8 cellular contexts compared by ENCODE assay signal in the genomic region with DNA sequence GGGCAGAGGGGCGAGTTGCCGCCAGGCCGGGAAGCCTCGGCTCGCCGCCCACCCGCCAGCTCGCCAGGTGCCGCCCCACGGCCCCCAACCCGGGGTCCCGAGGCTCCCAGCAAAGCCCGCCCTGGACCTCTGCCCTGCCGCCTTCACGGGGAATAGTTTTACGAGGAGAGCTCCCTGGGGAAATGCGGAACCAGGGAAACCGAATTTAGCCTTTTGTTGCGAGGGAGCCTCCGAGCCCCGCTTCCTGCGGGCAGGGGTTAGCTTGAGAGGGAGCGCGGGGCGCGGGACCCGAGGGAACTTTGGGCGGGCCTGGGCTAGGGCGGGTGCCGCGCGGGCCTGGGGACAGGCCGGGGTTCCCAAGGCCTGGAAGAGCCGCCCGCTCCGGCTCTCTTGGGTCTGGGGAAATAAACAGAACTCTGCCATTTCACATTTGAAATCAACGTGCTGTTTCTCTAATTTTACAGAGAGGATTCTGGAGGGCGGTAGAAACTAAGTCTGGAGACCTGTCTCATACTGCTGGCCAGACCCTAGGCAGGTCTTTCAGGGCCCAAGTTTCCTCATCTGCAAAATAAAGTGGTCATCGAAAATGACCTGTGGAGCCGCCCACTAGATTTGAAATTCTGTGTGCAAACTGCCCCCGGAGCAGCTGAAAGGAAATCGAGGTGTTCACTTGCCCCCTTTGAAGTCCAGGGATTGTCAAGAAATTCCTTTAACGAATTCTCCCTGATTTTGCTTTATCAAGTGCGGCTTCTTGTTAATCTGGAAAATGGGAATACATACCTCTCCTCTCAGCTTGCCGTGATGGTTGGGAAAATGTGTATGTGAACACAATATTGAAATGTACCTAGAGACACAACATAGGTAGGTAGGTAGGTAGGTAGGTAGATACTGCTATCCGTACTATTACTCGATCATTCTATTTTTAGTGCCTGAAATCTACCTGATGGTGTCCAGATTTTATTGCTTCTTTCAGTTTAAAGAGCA. TPM values are rescaled to one million over a fixed set of nuclear protein-coding genes. Genes with fewer than 3 reads are reported as not detected.
DNase-seq lines count a peak whose midpoint lies in the region; ATAC-seq and TF ChIP-seq lines count a peak whose summit lies in the region.

No MANE protein-coding gene starts in this region.

- peak; percentile 8 for ATAC-seq in activated B cell treated with CpG ODN at 0.5 μM for 24 hours (ENCODE audit: low read depth)

- H3K27ac Mint-ChIP-seq in activated B cell treated with CpG ODN at 0.5 μM for 24 hours = no peak overlapping the region

- H3K27ac ChIP-seq in HEK293 (ENCODE audit: extremely low read depth, low read depth, low read length) (peak overlapping the region; percentile 85), epithelial cell of prostate (peak overlapping the region; percentile 75), muscle layer of colon (ENCODE audit: low read depth, low read length) (peak overlapping the region; percentile 99), tibial artery (peak overlapping the region; percentile 96 to 97)

- H3K4me1 ChIP-seq in HEK293 (ENCODE audit: control insufficient read depth, insufficient read depth, low read length) = peaks cover 4% of the 10 kb centered on the region; the same call in 1 of the 2 replicates
- peaks cover 31% of the 10 kb centered on the region for H3K4me1 ChIP-seq in muscle layer of colon (ENCODE audit: insufficient read depth, low read length)
- H3K4me1 ChIP-seq in tibial artery = peaks cover 0 to 40% (median 23%) of the 10 kb centered on the region in 4 donors

- H3K4me3 Mint-ChIP-seq in activated B cell treated with CpG ODN at 0.5 μM for 24 hours = peak overlapping the region; percentile 96

- H3K27me3 ChIP-seq in muscle layer of colon (ENCODE audit: control insufficient read depth in 1 of 2, insufficient read depth in 2 of 2, low read length in 2 of 2) (no peaks in the 10 kb centered on the region), tibial artery (no peaks in the 10 kb centered on the region)

- DNase-seq in EL (peak; percentile 49), NCI-H1417 (lab: John Stamatoyannopoulos, UW) (peak; percentile 87 to 95 (median 95)), activated B cell treated with CpG ODN at 0.5 μM for 24 hours (no peak), epithelial cell of prostate (ENCODE audit: low read depth, low spot score) (no peak), tibial artery (peak; percentile 68 to 85), SHP77 treated with DMSO at 0.1 percent for 48 hours (lab: John Stamatoyannopoulos, UW) (no peak)

- intact Hi-C loops in activated B cell treated with CpG ODN at 0.5 μM for 24 hours (cut with micrococcal nuclease) (loop anchor here (5.0 to 10.0 kb wide), 2 partner anchors 1760 to 1888 kb away; a partner anchor contains a TSS), tibial artery (cut with DNase I; ENCODE audit: low total_unique reads) (loop anchor here (2.0 to 10.0 kb wide), 3 partner anchors 210 to 368 kb away; a partner anchor contains a TSS)

- peaks cover 8% of the 10 kb centered on the region for H3K27me3 Mint-ChIP-seq in activated B cell treated with CpG ODN at 0.5 μM for 24 hours

- H3K9ac ChIP-seq in muscle layer of colon (ENCODE audit: low read length) = peak overlapping the region; percentile 71

- CTCF ChIA-PET in HEK293 (lab: Yijun Ruan, JAX) = interaction anchor here (0.6 to 1.5 kb wide), 9 partner anchors 11 to 909 kb away, joined by 3 to 10 read pairs (median 4); no protein-coding TSS in a partner anchor
- CTCF ChIA-PET in activated B cell treated with CpG ODN at 0.5 μM for 24 hours (lab: Charles Lee) = interaction anchor here (0.9 to 2.8 kb wide), 2 partner anchors 209 to 249 kb away, joined by 3 to 19 read pairs; no protein-coding TSS in a partner anchor

- H3K4me1 Mint-ChIP-seq in activated B cell treated with CpG ODN at 0.5 μM for 24 hours = peaks cover 36% of the 10 kb centered on the region

- H3K36me3 ChIP-seq in HEK293 (ENCODE audit: control insufficient read depth in 2 of 2, insufficient read depth in 1 of 2, low read length in 2 of 2) (peaks cover 10 to 32% of the 10 kb centered on the region in 2 experiments), muscle layer of colon (ENCODE audit: insufficient read depth, low read length) (peaks cover 17% of the 10 kb centered on the region), tibial artery (peaks cover 13 to 36% (median 35%) of the 10 kb centered on the region in 3 donors)

- H3K9me3 ChIP-seq in HEK293 (ENCODE audit: control insufficient read depth, insufficient read depth, low read depth, low read length) (no peaks in the 10 kb centered on the region), muscle layer of colon (ENCODE audit: low read length) (no peaks in the 10 kb centered on the region), tibial artery (no peaks in the 10 kb centered on the region)

- H3K9me3 Mint-ChIP-seq in activated B cell treated with CpG ODN at 0.5 μM for 24 hours = no peaks in the 10 kb centered on the region

- H3K36me3 Mint-ChIP-seq in activated B cell treated with CpG ODN at 0.5 μM for 24 hours (ENCODE audit: low read depth) = peaks cover 14% of the 10 kb centered on the region

- TF ChIP-seq CTCF in HEK293 (tag by site-specific recombination; IDR thresholded peaks at IDR 0.05) (no peak; the same call in 1 of the 2 replicates), activated B cell treated with CpG ODN at 0.5 μM for 24 hours (IDR thresholded peaks at IDR 0.05) (no peak), tibial artery (IDR thresholded peaks at IDR 0.05) (no peak)

- POLR2A ChIA-PET in HEK293 (lab: Yijun Ruan, JAX) (interaction anchor here (0.5 to 1.9 kb wide), 38 partner anchors 12 to 398 kb away, joined by 3 to 28 read pairs (median 4); no protein-coding TSS in a partner anchor), activated B cell treated with CpG ODN at 0.5 μM for 24 hours (lab: Charles Lee) (interaction anchor here (1.1 to 1.4 kb wide), 2 partner anchors 157 to 250 kb away, joined by 4 to 6 read pairs; no protein-coding TSS in a partner anchor)

- peak overlapping the region; percentile 50 for H3K4me3 ChIP-seq in HEK293 (ENCODE audit: low read depth, low read length)
- peak overlapping the region; percentile 86 to 94 for H3K4me3 ChIP-seq in muscle layer of colon (ENCODE audit: low read depth in 1 of 2, low read length in 2 of 2)
- H3K4me3 ChIP-seq in tibial artery = peak overlapping the region; percentile 80 to 85

TF ChIP-seq in HEK293, 187 proteins besides CTCF, POLR2A, EP300 and RAD21 (continues in another document):
- TF ChIP-seq ZNF302 (tag by site-specific recombination; IDR thresholded peaks at IDR 0.05; ENCODE audit: low read depth) = no peak
- no peak for TF ChIP-seq REPIN1 (tag by site-specific recombination; IDR thresholded peaks at IDR 0.05; ENCODE audit: low read depth)
- TF ChIP-seq ZNF677 (tag by site-specific recombination; IDR thresholded peaks at IDR 0.05) = no peak
- no peak for TF ChIP-seq ZNF214 (tag by site-specific recombination; IDR thresholded peaks at IDR 0.05; ENCODE audit: borderline replicate concordance)
- no peak for TF ChIP-seq ZNF112 (tag by site-specific recombination; IDR thresholded peaks at IDR 0.05)
- TF ChIP-seq, protein P1, sequence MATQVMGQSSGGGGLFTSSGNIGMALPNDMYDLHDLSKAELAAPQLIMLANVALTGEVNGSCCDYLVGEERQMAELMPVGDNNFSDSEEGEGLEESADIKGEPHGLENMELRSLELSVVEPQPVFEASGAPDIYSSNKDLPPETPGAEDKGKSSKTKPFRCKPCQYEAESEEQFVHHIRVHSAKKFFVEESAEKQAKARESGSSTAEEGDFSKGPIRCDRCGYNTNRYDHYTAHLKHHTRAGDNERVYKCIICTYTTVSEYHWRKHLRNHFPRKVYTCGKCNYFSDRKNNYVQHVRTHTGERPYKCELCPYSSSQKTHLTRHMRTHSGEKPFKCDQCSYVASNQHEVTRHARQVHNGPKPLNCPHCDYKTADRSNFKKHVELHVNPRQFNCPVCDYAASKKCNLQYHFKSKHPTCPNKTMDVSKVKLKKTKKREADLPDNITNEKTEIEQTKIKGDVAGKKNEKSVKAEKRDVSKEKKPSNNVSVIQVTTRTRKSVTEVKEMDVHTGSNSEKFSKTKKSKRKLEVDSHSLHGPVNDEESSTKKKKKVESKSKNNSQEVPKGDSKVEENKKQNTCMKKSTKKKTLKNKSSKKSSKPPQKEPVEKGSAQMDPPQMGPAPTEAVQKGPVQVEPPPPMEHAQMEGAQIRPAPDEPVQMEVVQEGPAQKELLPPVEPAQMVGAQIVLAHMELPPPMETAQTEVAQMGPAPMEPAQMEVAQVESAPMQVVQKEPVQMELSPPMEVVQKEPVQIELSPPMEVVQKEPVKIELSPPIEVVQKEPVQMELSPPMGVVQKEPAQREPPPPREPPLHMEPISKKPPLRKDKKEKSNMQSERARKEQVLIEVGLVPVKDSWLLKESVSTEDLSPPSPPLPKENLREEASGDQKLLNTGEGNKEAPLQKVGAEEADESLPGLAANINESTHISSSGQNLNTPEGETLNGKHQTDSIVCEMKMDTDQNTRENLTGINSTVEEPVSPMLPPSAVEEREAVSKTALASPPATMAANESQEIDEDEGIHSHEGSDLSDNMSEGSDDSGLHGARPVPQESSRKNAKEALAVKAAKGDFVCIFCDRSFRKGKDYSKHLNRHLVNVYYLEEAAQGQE (tag by site-specific recombination; IDR thresholded peaks at IDR 0.05) = no peak
- TF ChIP-seq ZNF114 (tag by site-specific recombination; IDR thresholded peaks at IDR 0.05) = no peak
- TF ChIP-seq KLF1 (tag by site-specific recombination; IDR thresholded peaks at IDR 0.05) = peak; percentile 44
- TF ChIP-seq, protein P2, sequence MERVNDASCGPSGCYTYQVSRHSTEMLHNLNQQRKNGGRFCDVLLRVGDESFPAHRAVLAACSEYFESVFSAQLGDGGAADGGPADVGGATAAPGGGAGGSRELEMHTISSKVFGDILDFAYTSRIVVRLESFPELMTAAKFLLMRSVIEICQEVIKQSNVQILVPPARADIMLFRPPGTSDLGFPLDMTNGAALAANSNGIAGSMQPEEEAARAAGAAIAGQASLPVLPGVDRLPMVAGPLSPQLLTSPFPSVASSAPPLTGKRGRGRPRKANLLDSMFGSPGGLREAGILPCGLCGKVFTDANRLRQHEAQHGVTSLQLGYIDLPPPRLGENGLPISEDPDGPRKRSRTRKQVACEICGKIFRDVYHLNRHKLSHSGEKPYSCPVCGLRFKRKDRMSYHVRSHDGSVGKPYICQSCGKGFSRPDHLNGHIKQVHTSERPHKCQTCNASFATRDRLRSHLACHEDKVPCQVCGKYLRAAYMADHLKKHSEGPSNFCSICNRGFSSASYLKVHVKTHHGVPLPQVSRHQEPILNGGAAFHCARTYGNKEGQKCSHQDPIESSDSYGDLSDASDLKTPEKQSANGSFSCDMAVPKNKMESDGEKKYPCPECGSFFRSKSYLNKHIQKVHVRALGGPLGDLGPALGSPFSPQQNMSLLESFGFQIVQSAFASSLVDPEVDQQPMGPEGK (tag by site-specific recombination; IDR thresholded peaks at IDR 0.05) = peak; percentile 82

RNA-seq across cellular contexts. Expression of a gene that starts 0.7 kb away (rescaled TPM):
- 36.8 and 37.8 TPM in 2 replicates for total RNA-seq in activated B cell treated with CpG ODN at 0.5 μM for 24 hours

RNA-seq across cellular contexts. Expression of a gene that starts 8.1 kb away (rescaled TPM):
- not detected in 2 replicates for total RNA-seq in activated B cell treated with CpG ODN at 0.5 μM for 24 hours

RNA-seq across cellular contexts. Expression of a gene that starts 57.6 kb away (rescaled TPM):
- not detected in 2 replicates for total RNA-seq in activated B cell treated with CpG ODN at 0.5 μM for 24 hours

Comparison
In these comparisons a context has a peak if more than half of its experiments do, and no peak if none do; other contexts are left out.
1. DNase-seq: peak in EL (single experiment), NCI-H1417 (3 of 3) and tibial artery (2 of 2); none in activated B cell treated with CpG ODN at 0.5 μM for 24 hours (single experiment), epithelial cell of prostate (single experiment) and SHP77 treated with DMSO at 0.1 percent for 48 hours (single experiment).
2. Peak in every context shown above with its lines, with median percentiles within 50 percentile points of each other: H3K27ac ChIP-seq and H3K4me3 ChIP-seq.